5 cellular contexts compared by ENCODE assay signal in genomic region chr5:179399327-179399726, GRCh38. TPM values are rescaled to one million over a fixed set of nuclear protein-coding genes. Genes with fewer than 3 reads are reported as not detected.
"Had no signal": no experiment of that assay in that cellular context is flagged by ENCODE, and none has a peak within 500 bp of the region (broad histone marks: within the 10 kb centered on the region; RNA-seq: fewer than 3 reads in every experiment).

No MANE protein-coding gene starts in this region.

RNA-seq across cellular contexts. Expression of gene ADAMTS2, which starts 54.1 kb away (rescaled TPM):
- total RNA-seq: OCI-LY7, PC-3, PC-9, SJCRH30, SK-MEL-5 had no signal
